20 cellular contexts compared by ENCODE assay signal in genomic region chr18:47773931-47774330, GRCh38.
"Had no signal": no experiment of that assay in that cellular context is flagged by ENCODE, and none has a peak within 500 bp of the region (broad histone marks: within the 10 kb centered on the region; RNA-seq: fewer than 3 reads in every experiment).

No MANE protein-coding gene starts in this region.

- DNase-seq: dermis blood vessel endothelial cell; dorsolateral prefrontal cortex; effector CD4-positive, alpha-beta T cell; effector memory CD4-positive, alpha-beta T cell; esophagus squamous epithelium; foreskin fibroblast; foreskin melanocyte; gastrocnemius medialis; glutamatergic neuron; head of caudate nucleus; heart right ventricle; hippocampal formation; left cardiac atrium; left lung; left ventricle myocardium superior; lower lobe of right lung; mesendoderm; midbrain; naive thymus-derived CD4-positive, alpha-beta T cell had no signal

- H3K27ac Mint-ChIP-seq: naive thymus-derived CD4-positive, alpha-beta T cell had no signal

- H3K36me3 Mint-ChIP-seq: naive thymus-derived CD4-positive, alpha-beta T cell had no signal

- H3K4me3 ChIP-seq: coronary artery, dorsolateral prefrontal cortex, esophagus squamous epithelium, gastrocnemius medialis, heart right ventricle, left lung, lower lobe of right lung had no signal

- H3K4me3 Mint-ChIP-seq: naive thymus-derived CD4-positive, alpha-beta T cell had no signal

- H3K36me3 ChIP-seq: esophagus squamous epithelium, gastrocnemius medialis, heart right ventricle, left lung, lower lobe of right lung had no signal

- H3K4me1 ChIP-seq: gastrocnemius medialis, left lung, lower lobe of right lung had no signal

- ATAC-seq: gastrocnemius medialis; heart right ventricle; left cardiac atrium; left lung; left ventricle myocardium superior; lower lobe of right lung; naive thymus-derived CD4-positive, alpha-beta T cell had no signal

- H3K27ac ChIP-seq: coronary artery, dorsolateral prefrontal cortex, esophagus squamous epithelium, gastrocnemius medialis, heart right ventricle, left lung, lower lobe of right lung had no signal

- H3K9me3 Mint-ChIP-seq: naive thymus-derived CD4-positive, alpha-beta T cell had no signal

- H3K27me3 ChIP-seq: gastrocnemius medialis, left lung had no signal

- H3K9me3 ChIP-seq: esophagus squamous epithelium, gastrocnemius medialis, heart right ventricle, left lung, lower lobe of right lung had no signal
